ENCODE assay signal across 15 cellular contexts in the genomic region with DNA sequence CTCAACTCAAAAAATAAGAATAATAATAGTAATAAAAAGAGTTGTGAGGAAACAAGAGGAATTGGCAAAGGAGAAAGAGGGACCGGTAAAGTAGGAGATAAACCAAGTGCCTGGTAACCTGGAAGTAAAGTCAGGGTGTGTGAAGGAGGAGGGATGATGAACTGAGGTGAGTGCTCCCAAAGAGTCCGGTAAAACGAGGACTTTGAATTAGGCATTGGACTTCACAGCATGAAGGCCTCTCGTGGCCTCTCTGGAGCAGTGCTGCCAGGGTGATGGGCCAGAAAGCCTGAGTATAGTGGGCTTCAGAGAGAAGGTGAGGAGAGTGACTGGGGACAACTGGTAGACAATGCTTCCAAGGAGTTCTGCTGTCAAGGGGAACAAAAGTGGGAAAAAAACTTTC.
"Had no signal": no experiment of that assay in that cellular context is flagged by ENCODE, and none has a peak within 500 bp of the region (broad histone marks: within the 10 kb centered on the region; RNA-seq: fewer than 3 reads in every experiment).

No MANE protein-coding gene starts in this region.

- FAIRE-seq: endometrium, frontal cortex, keratinocyte had no signal

- H3K27ac ChIP-seq: colonic mucosa, lower lobe of right lung, WERI-Rb-1 had no signal

- DNase-seq: activated CD4-positive, alpha-beta T cell treated with anti-CD3 and anti-CD28 coated beads for 4 hours; activated CD8-positive, alpha-beta T cell treated with anti-CD3 and anti-CD28 coated beads, Interleukin-2, amount 10 ng/mL, durations not matched to agents 7 days and 5 days; activated gamma-delta T cell treated with Interleukin-2 at 50 U/mL for 16 hours; activated naive CD8-positive, alpha-beta T cell treated with anti-CD3 and anti-CD28 coated beads, Interleukin-2, amount 10 ng/mL, durations not matched to agents 7 days and 5 days; activated T-cell treated with anti-CD3 and anti-CD28 coated beads, Interleukin-2, amount 50 U/mL, for 48 hours; central memory CD4-positive, alpha-beta T cell; colonic mucosa; head of caudate nucleus; lower lobe of right lung; stimulated activated CD4-positive, alpha-beta T cell treated with anti-CD3 and anti-CD28 coated beads, Interleukin-2, amount 100 ng/mL, for 48 hours; WERI-Rb-1 had no signal

- H3K36me3 ChIP-seq: colonic mucosa had no signal

- H3K9me3 Mint-ChIP-seq: activated naive CD8-positive, alpha-beta T cell treated with anti-CD3 and anti-CD28 coated beads, Interleukin-2, amount 10 ng/mL, durations not matched to agents 7 days and 5 days; brain had no signal

- H3K27me3 Mint-ChIP-seq: activated naive CD8-positive, alpha-beta T cell treated with anti-CD3 and anti-CD28 coated beads, Interleukin-2, amount 10 ng/mL, durations not matched to agents 7 days and 5 days; brain had no signal

- H3K4me3 Mint-ChIP-seq: activated CD8-positive, alpha-beta T cell treated with anti-CD3 and anti-CD28 coated beads, Interleukin-2, amount 10 ng/mL, durations not matched to agents 7 days and 5 days; activated naive CD8-positive, alpha-beta T cell treated with anti-CD3 and anti-CD28 coated beads, Interleukin-2, amount 10 ng/mL, durations not matched to agents 7 days and 5 days; brain had no signal

- H3K27ac Mint-ChIP-seq: activated CD8-positive, alpha-beta T cell treated with anti-CD3 and anti-CD28 coated beads, Interleukin-2, amount 10 ng/mL, durations not matched to agents 7 days and 5 days; activated naive CD8-positive, alpha-beta T cell treated with anti-CD3 and anti-CD28 coated beads, Interleukin-2, amount 10 ng/mL, durations not matched to agents 7 days and 5 days; brain had no signal

- H3K4me1 ChIP-seq: colonic mucosa, lower lobe of right lung had no signal

- ATAC-seq: activated CD8-positive, alpha-beta T cell treated with anti-CD3 and anti-CD28 coated beads, Interleukin-2, amount 10 ng/mL, durations not matched to agents 7 days and 5 days; lower lobe of right lung had no signal

- H3K9me3 ChIP-seq: colonic mucosa, lower lobe of right lung had no signal

- H3K4me1 Mint-ChIP-seq: brain had no signal

- H3K27me3 ChIP-seq: colonic mucosa had no signal

- H3K4me3 ChIP-seq: colonic mucosa, lower lobe of right lung had no signal
